In genomic region chr20:22452442-22453011, GRCh38 we compare ENCODE assay signal across 1 cellular context.
A peak's percentile ranks its signal among the peaks of the same experiment; 100 is the strongest.
TF ChIP-seq lines count a peak whose summit lies in the region.

No MANE protein-coding gene starts in this region.

TF ChIP-seq in liver, 16 proteins besides CTCF, POLR2A, EP300 and RAD21 (continued from another document):
- TF ChIP-seq ZBTB33 (IDR thresholded peaks at IDR 0.05) (peak; percentile 63), HNF4G (IDR thresholded peaks at IDR 0.05) (no peak), FOXA2 (IDR thresholded peaks at IDR 0.05) (peak; percentile 86), ATF3 (IDR thresholded peaks at IDR 0.05) (no peak), EGR1 (IDR thresholded peaks at IDR 0.05; ENCODE audit: low read depth in 2 of 2) (peak in 1 of 2 donors; percentile 22), FOXA1 (IDR thresholded peaks at IDR 0.05) (peak; percentile 87), YY1 (IDR thresholded peaks at IDR 0.05) (peak; percentile 87)
